ENCODE assay signal across 29 cellular contexts in genomic region chr2:240255165-240255491, GRCh38.
A peak's percentile ranks its signal among the peaks of the same experiment; 100 is the strongest.
DNase-seq lines count a peak whose midpoint lies in the region; ATAC-seq, FAIRE-seq and TF ChIP-seq lines count a peak whose summit lies in the region.
"Had no signal": no experiment of that assay in that cellular context is flagged by ENCODE, and none has a peak within 500 bp of the region (broad histone marks: within the 10 kb centered on the region; RNA-seq: fewer than 3 reads in every experiment).

No MANE protein-coding gene starts in this region.

- H3K27ac ChIP-seq in HepG2 (ENCODE audit: extremely low read length, insufficient read depth, low read length) (peak overlapping the region; percentile 86), right lobe of liver (no peak overlapping the region), epithelial cell of prostate (peak overlapping the region; percentile 73)
- H3K27ac ChIP-seq: colonic mucosa, esophagus muscularis mucosa, neutrophil, WERI-Rb-1 had no signal

- peaks cover 84% of the 10 kb centered on the region for H3K4me1 ChIP-seq in HepG2 (ENCODE audit: insufficient read depth, low read length)
- H3K4me1 ChIP-seq in right lobe of liver = peaks cover 0 to 14% (median 5%) of the 10 kb centered on the region in 4 donors
- H3K4me1 ChIP-seq: colonic mucosa had no signal

- 80% methylated on average over 8 of the region's 8 CpGs for WGBS in HepG2 (ENCODE audit: low lambda C conversion rate)
- WGBS in right lobe of liver (ENCODE audit: insufficient coverage, low coverage, low lambda C conversion rate, missing lambda C conversion rate) = 67% methylated on average over 3 of the region's 8 CpGs

- H3K9ac ChIP-seq in HepG2 (ENCODE audit: insufficient read depth, low read depth, low read length) = peak overlapping the region; percentile 73

- no peaks in the 10 kb centered on the region for H3K36me3 Mint-ChIP-seq in osteocyte (ENCODE audit: unreplicated experiment)
- H3K36me3 Mint-ChIP-seq: CD14-positive monocyte; IgD-negative memory B cell; stimulated activated naive B cell treated with anti-CD40 and anti-IgM and Interleukin-4, amounts not matched to agents 10 μg/mL and 1 μg/mL and 100 μg/mL, for 72 hours had no signal

- H3K9me3 ChIP-seq in HepG2 (ENCODE audit: low read length) = no peaks in the 10 kb centered on the region
- no peaks in the 10 kb centered on the region for H3K9me3 ChIP-seq in right lobe of liver
- H3K9me3 ChIP-seq: colonic mucosa, esophagus muscularis mucosa, neutrophil had no signal

- BruUV-seq in HepG2 (replicated peaks; lab: Mats Ljungman, UMichigan) = no TSS peak

- no peaks in the 10 kb centered on the region for H3K27me3 Mint-ChIP-seq in osteocyte (ENCODE audit: unreplicated experiment)

- peak overlapping the region; percentile 77 for H3K4me2 ChIP-seq in HepG2 (ENCODE audit: low read depth, low read length)

- H3K27ac Mint-ChIP-seq in osteocyte (ENCODE audit: unreplicated experiment) = no peak overlapping the region
- H3K27ac Mint-ChIP-seq: effector memory CD8-positive, alpha-beta T cell; IgD-negative memory B cell; stimulated activated naive B cell treated with anti-CD40 and anti-IgM and Interleukin-4, amounts not matched to agents 10 μg/mL and 1 μg/mL and 100 μg/mL, for 72 hours; T-helper 2 cell treated with Interferon-gamma antibody and Interleukin-4, amounts not matched to agents 5 μg/mL and 100 μg/mL, for 36 hours had no signal

- H3K79me2 ChIP-seq in HepG2 (ENCODE audit: insufficient read depth, low read length) = peaks cover 9% of the 10 kb centered on the region

- TF ChIP-seq CTCF in HepG2 (CRISPR knock-in tag; IDR thresholded peaks at IDR 0.05) = no peak
- no peak for TF ChIP-seq CTCF in right lobe of liver (IDR thresholded peaks at IDR 0.05)
- no peak for TF ChIP-seq CTCF in osteocyte (IDR thresholded peaks at IDR 0.05)

- FAIRE-seq in HepG2 (lab: Jason Lieb, UNC) = no peak
- FAIRE-seq: D721Med, GM12891 had no signal

- TF ChIP-seq EP300 in HepG2 (IDR thresholded peaks at IDR 0.05; ENCODE audit: low read depth in 2 of 2, low read length in 2 of 2) (no peak), HepG2 (CRISPR knock-in tag; IDR thresholded peaks at IDR 0.05; ENCODE audit: borderline replicate concordance) (no peak)

- no peak overlapping the region for H2AFZ ChIP-seq in HepG2 (ENCODE audit: low read length)

- ATAC-seq in HepG2 (no peak), right lobe of liver (no peak), HG02938 (IDR thresholded peaks at IDR 0.05; ENCODE audit: unreplicated experiment) (no peak)
- ATAC-seq: effector memory CD8-positive, alpha-beta T cell had no signal

- DNase-seq in HepG2 (ENCODE audit: low spot score) (no peak), right lobe of liver (no peak), epithelial cell of prostate (ENCODE audit: low read depth, low spot score) (no peak), osteocyte (ENCODE audit: extremely low spot score, unreplicated experiment) (peak; percentile 71), AG20443 (ENCODE audit: low spot score) (no peak)
- DNase-seq in activated naive CD4-positive, alpha-beta T cell treated with anti-CD3 and anti-CD28 coated beads, Interleukin-2, amount 50 U/mL, for 16 hours = no peak
- no peak for DNase-seq in activated CD4-positive, alpha-beta T cell treated with anti-CD3 and anti-CD28 coated beads for 1 hour
- DNase-seq: activated CD4-positive, alpha-beta T cell treated with anti-CD3 and anti-CD28 coated beads, Interleukin-2, amount 50 U/mL, for 1 hour; activated gamma-delta T cell; activated T-cell treated with anti-CD3 and anti-CD28 coated beads for 4 hours; colonic mucosa; effector memory CD8-positive, alpha-beta T cell; foreskin melanocyte; HCEC 1CT; NCI-H1092 treated with DMSO at 0.1 percent for 48 hours; NCI-H2029 treated with DMSO at 0.1 percent for 48 hours; NCI-H226; NCI-H774; stimulated activated CD4-positive, alpha-beta T cell treated with anti-CD3 and anti-CD28 coated beads, Interleukin-4, amount 100 ng/mL, for 1 hour; stimulated activated naive B cell treated with anti-CD40 and anti-IgM and Interleukin-4, amounts not matched to agents 10 μg/mL and 1 μg/mL and 100 μg/mL, for 72 hours; WERI-Rb-1 had no signal

- intact Hi-C loops in HepG2 (cut with micrococcal nuclease; ENCODE audit: unreplicated experiment) (no loop called here), right lobe of liver (cut with DNase I) (no loop called here)

- H4K20me1 ChIP-seq in HepG2 (ENCODE audit: insufficient read depth, low read length) = no peaks in the 10 kb centered on the region

- no peaks in the 10 kb centered on the region for H3K36me3 ChIP-seq in HepG2 (replicated peaks in 1 of 2; ENCODE audit: control insufficient read depth in 1 of 2, insufficient read depth in 2 of 2, low read length in 2 of 2)
- no peaks in the 10 kb centered on the region for H3K36me3 ChIP-seq in right lobe of liver
- H3K36me3 ChIP-seq: colonic mucosa, esophagus muscularis mucosa, neutrophil, WERI-Rb-1 had no signal

- no peaks in the 10 kb centered on the region for H3K9me3 Mint-ChIP-seq in osteocyte (ENCODE audit: unreplicated experiment)
- H3K9me3 Mint-ChIP-seq: effector memory CD8-positive, alpha-beta T cell; IgD-negative memory B cell; stimulated activated naive B cell treated with anti-CD40 and anti-IgM and Interleukin-4, amounts not matched to agents 10 μg/mL and 1 μg/mL and 100 μg/mL, for 72 hours; T-helper 2 cell treated with Interferon-gamma antibody and Interleukin-4, amounts not matched to agents 5 μg/mL and 100 μg/mL, for 36 hours had no signal

- in situ Hi-C loops in HepG2 (cut with HindIII; ENCODE audit: extremely low pct_ligation_motif_present, low pct_unique_long_range_greater_than_20kb) = no loop called here

- POLR2A ChIA-PET in HepG2 (lab: Yijun Ruan, JAX) = interaction anchor here (1.6 to 2.1 kb wide), 5 partner anchors 8 to 181 kb away, joined by 5 to 23 read pairs (median 6); partner anchors contain the start of gene GPC1

- TF ChIP-seq POLR2A in HepG2 (IDR thresholded peaks at IDR 0.05; ENCODE audit: insufficient read depth in 1 of 2, low read depth in 2 of 2, low read length in 2 of 2) = no peak
- TF ChIP-seq POLR2A in right lobe of liver (IDR thresholded peaks at IDR 0.05) = no peak

- H3K4me3 Mint-ChIP-seq in osteocyte (ENCODE audit: unreplicated experiment) = no peak overlapping the region
- H3K4me3 Mint-ChIP-seq: effector memory CD8-positive, alpha-beta T cell; IgD-negative memory B cell; stimulated activated naive B cell treated with anti-CD40 and anti-IgM and Interleukin-4, amounts not matched to agents 10 μg/mL and 1 μg/mL and 100 μg/mL, for 72 hours; T-helper 2 cell treated with Interferon-gamma antibody and Interleukin-4, amounts not matched to agents 5 μg/mL and 100 μg/mL, for 36 hours had no signal

- peak overlapping the region; percentile 49 to 69 (median 56) for H3K4me3 ChIP-seq in HepG2 (replicated peaks in 1 of 3; ENCODE audit: insufficient read depth in 1 of 3, low read depth in 2 of 3, low read length in 3 of 3)
- H3K4me3 ChIP-seq in right lobe of liver = no peak overlapping the region
- H3K4me3 ChIP-seq: colonic mucosa, esophagus muscularis mucosa had no signal

- H3K27me3 ChIP-seq in HepG2 (ENCODE audit: control insufficient read depth in 1 of 2, insufficient read depth in 2 of 2, low read length in 2 of 2) (no peaks in the 10 kb centered on the region; a peak in 1 of 5 replicates), right lobe of liver (no peaks in the 10 kb centered on the region)
- H3K27me3 ChIP-seq: colonic mucosa, neutrophil had no signal

- CTCF ChIA-PET in HepG2 (lab: Yijun Ruan, JAX; ENCODE audit: low intra/inter-chr PET ratio, low total read pairs) = no interaction called here

- no peak for TF ChIP-seq RAD21 in HepG2 (CRISPR knock-in tag; IDR thresholded peaks at IDR 0.05)

- H3K4me1 Mint-ChIP-seq in osteocyte (ENCODE audit: unreplicated experiment) = peaks cover 17% of the 10 kb centered on the region
- H3K4me1 Mint-ChIP-seq: IgD-negative memory B cell; stimulated activated naive B cell treated with anti-CD40 and anti-IgM and Interleukin-4, amounts not matched to agents 10 μg/mL and 1 μg/mL and 100 μg/mL, for 72 hours had no signal

TF ChIP-seq in HepG2, 621 proteins besides CTCF, POLR2A, EP300 and RAD21:
- 0 out of 2 replicates have a peak, but pooled peaks have one; percentile 51 for TF ChIP-seq HNRNPL (IDR thresholded peaks at IDR 0.05; ENCODE audit: low read depth, low read length)
- TF ChIP-seq ZNF556 (CRISPR knock-in tag; IDR thresholded peaks at IDR 0.05; ENCODE audit: borderline replicate concordance) = 0 out of 2 replicates have a peak, but pooled peaks have one; percentile 4
- no peak for TF ChIP-seq ZNF761 (CRISPR knock-in tag; conservative IDR thresholded peaks at IDR 0.05)
- no peak for TF ChIP-seq ZKSCAN5 (CRISPR knock-in tag; IDR thresholded peaks at IDR 0.05)
- 0 out of 2 replicates have a peak, but pooled peaks have one; percentile 17 for TF ChIP-seq ZNF234 (CRISPR knock-in tag; conservative IDR thresholded peaks at IDR 0.05)

Comparison
In these comparisons a context has a peak if more than half of its experiments do, and no peak if none do; other contexts are left out.
1. H3K27ac ChIP-seq: peak in HepG2 (single experiment) and epithelial cell of prostate (single experiment); none in right lobe of liver (0 of 3).
2. H3K4me3 ChIP-seq: peak in HepG2 (3 of 3); none in right lobe of liver (0 of 3).